19 cellular contexts compared by ENCODE assay signal in the genomic region with DNA sequence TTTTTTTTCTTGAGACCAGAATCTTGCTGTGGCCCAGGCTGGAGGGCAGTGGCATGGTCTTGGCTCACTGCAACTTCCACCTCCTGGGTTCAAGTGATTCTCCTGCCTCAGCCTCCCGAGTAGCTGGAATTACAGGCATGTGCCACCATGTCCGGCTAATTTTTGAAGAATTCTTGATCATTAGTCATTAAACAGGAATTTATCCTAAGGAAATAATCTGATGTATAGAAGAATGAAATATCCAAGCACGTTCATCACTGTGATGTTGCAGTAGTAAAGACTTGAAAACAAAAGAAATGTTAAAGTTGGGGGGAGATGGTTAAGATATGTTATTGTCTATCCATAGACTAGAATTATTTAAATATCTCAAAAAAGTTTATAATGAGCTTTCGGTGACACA. TPM values are rescaled to one million over a fixed set of nuclear protein-coding genes. Genes with fewer than 3 reads are reported as not detected.
"Had no signal": no experiment of that assay in that cellular context is flagged by ENCODE, and none has a peak within 500 bp of the region (broad histone marks: within the 10 kb centered on the region; RNA-seq: fewer than 3 reads in every experiment).

No MANE protein-coding gene starts in this region.

- H3K9me3 ChIP-seq: gastroesophageal sphincter, heart left ventricle, left lung, psoas muscle, suprapubic skin, vagina had no signal

- ATAC-seq: activated naive CD4-positive, alpha-beta T cell treated with anti-CD3 and anti-CD28 coated beads, Interleukin-2, amount 50 U/mL, for 72 hours; gastroesophageal sphincter; heart left ventricle; left lung; psoas muscle; right cardiac atrium; stimulated activated naive CD8-positive, alpha-beta T cell treated with anti-CD3 and anti-CD28 coated beads, Interleukin-15, amount 100 ng/mL, for 72 hours had no signal

- H3K27ac ChIP-seq: gastroesophageal sphincter, heart left ventricle, psoas muscle, suprapubic skin, vagina had no signal

- DNase-seq: activated CD4-positive, alpha-beta T cell treated with anti-CD3 and anti-CD28 coated beads, Interleukin-2, amount 50 U/mL, for 4 hours; activated gamma-delta T cell treated with Interleukin-2 at 50 U/mL for 16 hours; amniotic stem cell; endodermal cell; heart left ventricle; left lung; psoas muscle; right cardiac atrium; stimulated activated naive CD8-positive, alpha-beta T cell treated with anti-CD3 and anti-CD28 coated beads, Interleukin-15, amount 100 ng/mL, for 72 hours had no signal

- H3K4me1 Mint-ChIP-seq: endodermal cell had no signal

- H3K27ac Mint-ChIP-seq: activated naive CD4-positive, alpha-beta T cell treated with anti-CD3 and anti-CD28 coated beads, Interleukin-2, amount 50 U/mL, for 72 hours; endodermal cell; stimulated activated naive CD8-positive, alpha-beta T cell treated with anti-CD3 and anti-CD28 coated beads, Interleukin-15, amount 100 ng/mL, for 72 hours had no signal

- H3K27me3 ChIP-seq: gastroesophageal sphincter, heart left ventricle, left lung, suprapubic skin, vagina had no signal

- H3K27me3 Mint-ChIP-seq: stimulated activated naive CD8-positive, alpha-beta T cell treated with anti-CD3 and anti-CD28 coated beads, Interleukin-15, amount 100 ng/mL, for 72 hours had no signal

- H3K4me3 ChIP-seq: gastroesophageal sphincter, heart left ventricle, left lung, psoas muscle, suprapubic skin, vagina had no signal

- H3K4me3 Mint-ChIP-seq: endodermal cell, mesothelial cell of epicardium had no signal

- H3K4me1 ChIP-seq: psoas muscle, vagina had no signal

- H3K9me3 Mint-ChIP-seq: activated naive CD4-positive, alpha-beta T cell treated with anti-CD3 and anti-CD28 coated beads, Interleukin-2, amount 50 U/mL, for 72 hours; endodermal cell; mesothelial cell of epicardium; stimulated activated naive CD8-positive, alpha-beta T cell treated with anti-CD3 and anti-CD28 coated beads, Interleukin-15, amount 100 ng/mL, for 72 hours had no signal

RNA-seq across cellular contexts. Expression of a gene that starts 44.5 kb away (rescaled TPM):
- total RNA-seq: activated CD8-positive, alpha-beta memory T cell treated with anti-CD3 and anti-CD28 coated beads for 36 hours; cardiac septum; kidney epithelial cell; left lung; lung microvascular endothelial cell; psoas muscle had no signal
- polyA plus RNA-seq: heart left ventricle, neural cell had no signal
